In the genomic region with DNA sequence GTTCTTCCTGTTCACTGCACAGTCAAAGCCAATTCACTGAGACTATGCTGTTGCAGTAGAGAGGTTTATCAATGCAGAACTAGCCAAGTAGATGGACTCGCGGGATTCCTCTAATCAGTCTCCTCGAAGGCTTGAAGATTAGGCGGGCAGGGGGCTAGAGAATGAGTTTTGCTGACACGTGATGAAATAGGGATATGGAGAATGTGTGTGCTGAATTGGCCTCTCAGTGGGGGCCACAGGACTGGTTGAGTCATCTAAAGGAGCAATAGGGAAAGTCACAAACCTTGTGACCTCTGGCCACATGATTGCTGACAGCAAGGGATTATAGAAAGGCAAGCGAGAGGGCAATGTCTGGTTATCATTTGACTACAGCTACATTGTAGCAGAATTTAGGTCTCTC, we compare ENCODE assay signal across 25 cellular contexts. TPM values are rescaled to one million over a fixed set of nuclear protein-coding genes. Genes with fewer than 3 reads are reported as not detected.
"Had no signal": no experiment of that assay in that cellular context is flagged by ENCODE, and none has a peak within 500 bp of the region (broad histone marks: within the 10 kb centered on the region; RNA-seq: fewer than 3 reads in every experiment).

No MANE protein-coding gene starts in this region.

- ATAC-seq: effector memory CD8-positive, alpha-beta T cell; esophagus mucosa; gastrocnemius medialis; heart right ventricle; left cardiac atrium; left lung; left ventricle myocardium superior; lower lobe of right lung had no signal

- DNase-seq: colonic mucosa; cortex of kidney; effector CD8-positive, alpha-beta T cell; effector memory CD8-positive, alpha-beta T cell; endodermal cell; erythroblast; esophagus squamous epithelium; foreskin melanocyte; gastrocnemius medialis; glutamatergic neuron; head of caudate nucleus; heart right ventricle; hippocampal formation; left cardiac atrium; left lung; left ventricle myocardium superior; lower lobe of right lung; mesenchymal stem cell; midbrain had no signal

- H3K36me3 ChIP-seq: colonic mucosa, gastrocnemius medialis, left lung, lower lobe of right lung had no signal

- H3K27me3 ChIP-seq: colonic mucosa, esophagus squamous epithelium, gastrocnemius medialis, heart right ventricle, left lung had no signal

- H3K4me1 ChIP-seq: colonic mucosa, heart right ventricle, left lung, lower lobe of right lung had no signal

- H3K4me3 ChIP-seq: colonic mucosa, esophagus squamous epithelium, gastrocnemius medialis, heart right ventricle, left lung, lower lobe of right lung had no signal

- H3K27ac ChIP-seq: colonic mucosa, epithelial cell of prostate, esophagus squamous epithelium, gastrocnemius medialis, heart right ventricle, left lung, lower lobe of right lung had no signal

- H3K9me3 ChIP-seq: colonic mucosa, gastrocnemius medialis had no signal

- FAIRE-seq: endometrium, islet of Langerhans, keratinocyte had no signal

RNA-seq across cellular contexts. Expression of a gene that starts 38.0 kb away (rescaled TPM):
- total RNA-seq: mononuclear cell had no signal
